ENCODE assay signal across 7 cellular contexts in the genomic region with DNA sequence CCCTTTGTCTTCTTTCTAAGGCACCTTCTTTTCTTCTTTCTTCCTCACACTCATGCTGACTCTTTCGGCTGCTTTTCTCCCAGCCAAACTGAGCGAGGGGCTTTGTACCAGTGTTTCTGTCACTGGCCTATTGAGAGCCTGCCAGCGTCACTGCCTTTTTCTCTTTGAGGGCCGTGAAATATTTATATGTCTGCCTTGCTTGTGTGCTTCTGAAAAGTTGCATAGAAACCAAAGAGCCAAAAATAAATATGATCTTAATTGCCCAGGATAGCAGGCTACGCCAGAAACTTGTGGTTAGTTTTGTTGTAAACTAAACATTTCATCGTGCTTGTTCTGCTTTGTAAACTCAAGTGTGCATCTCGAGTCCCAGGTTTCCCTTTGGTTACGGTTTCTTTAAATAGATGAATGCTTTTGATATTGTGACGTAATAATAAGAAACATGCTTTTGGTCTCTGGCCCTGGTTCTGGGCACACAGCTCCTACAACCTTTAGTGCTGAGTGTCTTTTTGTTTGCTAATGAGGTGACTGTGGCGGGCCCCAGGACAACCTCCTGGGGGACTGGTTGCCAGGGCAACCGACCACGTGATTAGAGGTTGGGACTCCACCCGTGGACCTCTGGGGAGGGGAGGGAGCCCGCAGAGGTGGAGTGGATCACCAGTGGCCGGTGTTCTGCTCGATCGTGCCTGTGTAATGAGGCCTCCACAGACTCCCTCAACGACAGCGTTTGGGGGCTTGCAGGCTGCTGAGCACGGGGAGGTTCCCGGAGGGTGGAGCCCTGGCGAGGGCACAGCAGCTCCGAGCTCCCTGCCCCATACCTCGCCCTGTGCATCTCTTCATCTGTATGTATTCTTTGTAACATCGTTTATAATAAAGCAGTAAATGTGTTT. TPM values are rescaled to one million over a fixed set of nuclear protein-coding genes. Genes with fewer than 3 reads are reported as not detected.
DNase-seq lines count a peak whose midpoint lies in the region; ATAC-seq, FAIRE-seq and TF ChIP-seq lines count a peak whose summit lies in the region.

No MANE protein-coding gene starts in this region.

- no peaks in the 10 kb centered on the region for H3K36me3 ChIP-seq in KMS-11 (ENCODE audit: insufficient read depth)
- H3K36me3 ChIP-seq in fibroblast of lung (ENCODE audit: control insufficient read depth, insufficient read depth, low read length) = no peaks in the 10 kb centered on the region
- no peaks in the 10 kb centered on the region for H3K36me3 ChIP-seq in osteoblast (ENCODE audit: insufficient read depth, low read length)

- ATAC-seq in GM21717 (IDR thresholded peaks at IDR 0.05; ENCODE audit: unreplicated experiment) = peak; percentile 47

- DNase-seq in GM13977 (ENCODE audit: low spot score) (peak; percentile 83), fibroblast of lung (ENCODE audit: low read depth in 2 of 2) (peak; percentile 56 to 86), osteoblast (ENCODE audit: insufficient read length, low spot score, missing footprints) (peak; percentile 85), RCC 7860 (ENCODE audit: low spot score) (no peak)

- peaks cover 69% of the 10 kb centered on the region for H3K4me1 ChIP-seq in KMS-11 (ENCODE audit: low read depth, poor library complexity, severe bottlenecking)
- peaks cover 7% of the 10 kb centered on the region for H3K4me1 ChIP-seq in fibroblast of lung (ENCODE audit: control insufficient read depth, extremely low read depth, insufficient read depth, low read length)
- H3K4me1 ChIP-seq in osteoblast (ENCODE audit: insufficient read depth, low read length) = peaks cover 9% of the 10 kb centered on the region

- TF ChIP-seq CTCF in GM13977 (IDR thresholded peaks at IDR 0.05; ENCODE audit: extremely low read depth, insufficient read depth, missing control alignments) = no peak
- TF ChIP-seq CTCF in KMS-11 (conservative IDR thresholded peaks at IDR 0.05; ENCODE audit: low read depth, low read length) = no peak
- TF ChIP-seq CTCF in VCaP (conservative IDR thresholded peaks at IDR 0.05) = no peak
- no peak for TF ChIP-seq CTCF in fibroblast of lung (conservative IDR thresholded peaks at IDR 0.05 in 1 of 2, IDR thresholded peaks at IDR 0.05 in 1 of 2; ENCODE audit: low read depth in 1 of 2, low read length in 2 of 2)
- no peak for TF ChIP-seq CTCF in osteoblast (IDR thresholded peaks at IDR 0.05; ENCODE audit: extremely low read depth, low read depth, low read length)

- H3K9me3 ChIP-seq in fibroblast of lung (ENCODE audit: control insufficient read depth, insufficient read depth, low read depth, low read length) = no peaks in the 10 kb centered on the region
- H3K9me3 ChIP-seq in osteoblast (ENCODE audit: low read depth, low read length) = no peaks in the 10 kb centered on the region

- no peaks in the 10 kb centered on the region for H3K27me3 ChIP-seq in KMS-11 (ENCODE audit: insufficient read depth, low read depth)
- no peaks in the 10 kb centered on the region for H3K27me3 ChIP-seq in fibroblast of lung (ENCODE audit: control insufficient read depth, insufficient read depth, low read length)
- peaks cover 8% of the 10 kb centered on the region for H3K27me3 ChIP-seq in osteoblast (ENCODE audit: insufficient read depth, low read length)

- FAIRE-seq in RCC 7860 (lab: Jason Lieb, UNC) = no peak

- in situ Hi-C loops in GM13977 (cut with MboI; ENCODE audit: low pct_unique_long_range_greater_than_20kb, low sequenced_read_pairs, unreplicated experiment) = no loop called here

- H3K79me2 ChIP-seq in KMS-11 (ENCODE audit: insufficient read depth, low read depth) (no peaks in the 10 kb centered on the region), fibroblast of lung (ENCODE audit: control insufficient read depth, insufficient read depth, low read length) (no peaks in the 10 kb centered on the region), osteoblast (ENCODE audit: insufficient read depth, low read length) (no peaks in the 10 kb centered on the region)

- H3K4me2 ChIP-seq in KMS-11 (peak overlapping the region; percentile 83), fibroblast of lung (ENCODE audit: extremely low read depth, insufficient read depth, low read length) (peak overlapping the region; percentile 75), osteoblast (ENCODE audit: insufficient read depth, low read length) (peak overlapping the region; percentile 58)

- H3K4me3 ChIP-seq in KMS-11 (IDR thresholded peaks at IDR 0.05; ENCODE audit: insufficient read depth, low read depth, low read length) = no peak overlapping the region
- H3K4me3 ChIP-seq in fibroblast of lung (replicated peaks in 1 of 4; ENCODE audit: control extremely low read depth in 1 of 4, insufficient read depth in 1 of 4, low read depth in 3 of 4, low read length in 4 of 4) = peak overlapping the region; percentile 4 to 35 (median 17)
- peak overlapping the region; percentile 58 for H3K4me3 ChIP-seq in osteoblast (ENCODE audit: insufficient read depth, low read length)

- H2AFZ ChIP-seq in KMS-11 (ENCODE audit: low read depth) (peak overlapping the region; percentile 72), fibroblast of lung (ENCODE audit: low read length) (peak overlapping the region; percentile 21), osteoblast (ENCODE audit: low read length) (peak overlapping the region; percentile 38)

- H3K27ac ChIP-seq in KMS-11 (peak overlapping the region; percentile 87), VCaP (peak overlapping the region; percentile 97), fibroblast of lung (ENCODE audit: insufficient read depth, low read length) (peak overlapping the region; percentile 60), osteoblast (ENCODE audit: low read depth, low read length) (no peak overlapping the region)

- H3K9ac ChIP-seq in KMS-11 = peak overlapping the region; percentile 69
- H3K9ac ChIP-seq in fibroblast of lung (ENCODE audit: insufficient read depth, low read length) = no peak overlapping the region

- H4K20me1 ChIP-seq in KMS-11 (ENCODE audit: insufficient read depth) (no peaks in the 10 kb centered on the region), fibroblast of lung (ENCODE audit: control insufficient read depth, extremely low read depth, insufficient read depth, low read length) (no peaks in the 10 kb centered on the region), osteoblast (ENCODE audit: insufficient read depth, low read length) (no peaks in the 10 kb centered on the region)

RNA-seq across cellular contexts. Expression of a gene that starts 10.9 kb away (rescaled TPM):
- total RNA-seq in fibroblast of lung (2.8 and 6.4 TPM in 2 replicates), osteoblast (5.9 and 6.9 TPM in 2 replicates)
- polyA plus RNA-seq in fibroblast of lung = 0.42 and 1.2 TPM in 2 replicates
- polyA plus RNA-seq in fibroblast of lung (2012) = 1.0 and 1.3 TPM in 2 replicates
- polyA minus RNA-seq in fibroblast of lung (ENCODE audit: low replicate concordance) = 0.08 and 3.0 TPM in 2 replicates

RNA-seq across cellular contexts. Expression of a gene that starts 28.6 kb away (rescaled TPM):
- total RNA-seq in fibroblast of lung = not detected in 2 replicates
- polyA plus RNA-seq in fibroblast of lung = 0.05 TPM in 1 of 2 replicates, not detected in the other
- 0.08 TPM in 1 of 2 replicates, not detected in the other for polyA plus RNA-seq in fibroblast of lung (2012)
- polyA minus RNA-seq in fibroblast of lung (ENCODE audit: low replicate concordance) = not detected in 2 replicates
- 0.29 TPM in 1 of 2 replicates, not detected in the other for total RNA-seq in osteoblast

Comparison
In these comparisons a context has a peak if more than half of its experiments do, and no peak if none do; other contexts are left out.
1. H2AFZ ChIP-seq: peak in every context shown above with its lines; median percentile 72 in KMS-11; 38 in osteoblast; 21 in fibroblast of lung.